ENCODE assay signal across 22 cellular contexts in the genomic region with DNA sequence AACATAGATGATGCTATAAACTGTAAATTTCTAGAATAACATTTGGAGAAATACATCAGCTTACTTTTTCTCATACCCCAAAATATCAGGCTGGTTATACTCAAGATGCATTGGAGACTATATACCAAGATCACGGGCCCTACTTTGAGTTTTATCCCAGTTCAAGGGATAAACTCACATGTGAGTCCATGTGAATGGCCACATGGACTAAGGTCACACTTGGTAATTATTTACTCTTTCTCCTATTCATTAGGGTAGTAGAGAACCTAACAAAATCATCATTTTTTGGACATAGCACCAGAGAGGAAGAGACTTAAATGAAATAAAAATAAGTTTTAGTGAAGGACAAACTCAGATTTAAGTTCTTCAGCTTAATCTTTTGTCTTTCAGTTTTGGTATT.
A peak's percentile ranks its signal among the peaks of the same experiment; 100 is the strongest.
DNase-seq lines count a peak whose midpoint lies in the region; ATAC-seq, FAIRE-seq and TF ChIP-seq lines count a peak whose summit lies in the region.
"Had no signal": no experiment of that assay in that cellular context is flagged by ENCODE, and none has a peak within 500 bp of the region (broad histone marks: within the 10 kb centered on the region; RNA-seq: fewer than 3 reads in every experiment).

No MANE protein-coding gene starts in this region.

- H3K4me3 ChIP-seq in HepG2 (replicated peaks in 1 of 3; ENCODE audit: insufficient read depth in 1 of 3, low read depth in 2 of 3, low read length in 3 of 3), result no peak overlapping the region
- H3K4me3 ChIP-seq: BLaER1 had no signal

- no peaks in the 10 kb centered on the region for H4K20me1 ChIP-seq in HepG2 (ENCODE audit: insufficient read depth, low read length)
- H4K20me1 ChIP-seq: BLaER1 had no signal

- no peak for TF ChIP-seq RAD21 in HepG2 (CRISPR knock-in tag; IDR thresholded peaks at IDR 0.05)

- no peak overlapping the region for H3K4me3 Mint-ChIP-seq in memory B cell
- H3K4me3 Mint-ChIP-seq: CD14-positive monocyte; CD4-positive, alpha-beta memory T cell; CD4-positive, CD25-positive, alpha-beta regulatory T cell; CD8-positive, alpha-beta memory T cell had no signal

- peak overlapping the region; percentile 63 for H3K27ac Mint-ChIP-seq in memory B cell
- H3K27ac Mint-ChIP-seq: CD14-positive monocyte; CD4-positive, alpha-beta memory T cell; CD4-positive, CD25-positive, alpha-beta regulatory T cell had no signal

- FAIRE-seq in GM12892 (lab: Jason Lieb, UNC), result peak; percentile 9
- FAIRE-seq in HepG2 (lab: Jason Lieb, UNC), result no peak
- FAIRE-seq: G401.6, GM12891, GM19239 had no signal

- POLR2A ChIA-PET in HepG2 (lab: Yijun Ruan, JAX), result no interaction called here

- intact Hi-C loops in HepG2 (cut with micrococcal nuclease; ENCODE audit: unreplicated experiment), result no loop called here

- no peak overlapping the region for H3K27ac ChIP-seq in HepG2 (ENCODE audit: extremely low read length, insufficient read depth, low read length)
- H3K27ac ChIP-seq: BLaER1 had no signal

- H3K9me3 Mint-ChIP-seq in memory B cell, result peaks cover 2% of the 10 kb centered on the region
- H3K9me3 Mint-ChIP-seq: CD8-positive, alpha-beta memory T cell had no signal

- ATAC-seq in HepG2 (no peak), memory B cell (ENCODE audit: low read depth) (no peak), GM21786 (IDR thresholded peaks at IDR 0.05; ENCODE audit: unreplicated experiment) (no peak)

- no peaks in the 10 kb centered on the region for H3K79me2 ChIP-seq in HepG2 (ENCODE audit: insufficient read depth, low read length)

- H3K36me3 Mint-ChIP-seq in memory B cell, result peaks cover 25% of the 10 kb centered on the region

- no peaks in the 10 kb centered on the region for H3K27me3 Mint-ChIP-seq in memory B cell
- H3K27me3 Mint-ChIP-seq: CD4-positive, alpha-beta memory T cell; CD4-positive, CD25-positive, alpha-beta regulatory T cell; CD8-positive, alpha-beta memory T cell had no signal

- no peaks in the 10 kb centered on the region for H3K4me1 ChIP-seq in HepG2 (ENCODE audit: insufficient read depth, low read length)
- H3K4me1 ChIP-seq: BE2C, BLaER1 had no signal

- H3K9ac ChIP-seq in HepG2 (ENCODE audit: insufficient read depth, low read depth, low read length), result no peak overlapping the region
- H3K9ac ChIP-seq: BLaER1 had no signal

- no peaks in the 10 kb centered on the region for H3K9me3 ChIP-seq in HepG2 (ENCODE audit: low read length)
- H3K9me3 ChIP-seq: BE2C, BLaER1 had no signal

- peaks cover 2 to 15% of the 10 kb centered on the region in 2 experiments; a peak in 4 of 5 replicates for H3K36me3 ChIP-seq in HepG2 (replicated peaks in 1 of 2; ENCODE audit: control insufficient read depth in 1 of 2, insufficient read depth in 2 of 2, low read length in 2 of 2)

- CTCF ChIA-PET in HepG2 (lab: Yijun Ruan, JAX; ENCODE audit: low intra/inter-chr PET ratio, low total read pairs), result no interaction called here

- no peak overlapping the region for H2AFZ ChIP-seq in HepG2 (ENCODE audit: low read length)

- 84% methylated on average over 1 of the region's 1 CpG for WGBS in HepG2 (ENCODE audit: low lambda C conversion rate)

- H3K4me1 Mint-ChIP-seq in memory B cell, result no peaks in the 10 kb centered on the region
- H3K4me1 Mint-ChIP-seq: CD14-positive monocyte; CD4-positive, alpha-beta memory T cell; CD4-positive, CD25-positive, alpha-beta regulatory T cell; CD8-positive, alpha-beta memory T cell had no signal

- TF ChIP-seq EP300 in HepG2 (IDR thresholded peaks at IDR 0.05; ENCODE audit: low read depth in 2 of 2, low read length in 2 of 2) (no peak), HepG2 (CRISPR knock-in tag; IDR thresholded peaks at IDR 0.05; ENCODE audit: borderline replicate concordance) (no peak)

- no peak for DNase-seq in GM12892 (ENCODE audit: insufficient read length)
- DNase-seq in HepG2 (ENCODE audit: low spot score), result no peak
- DNase-seq in memory B cell (ENCODE audit: low spot score in 2 of 2), result no peak
- no peak for DNase-seq in DMS114 treated with DMSO at 0.1 percent for 48 hours (lab: John Stamatoyannopoulos, UW; ENCODE audit: unreplicated experiment)
- DNase-seq in Ammon's horn (ENCODE audit: low spot score), result no peak
- DNase-seq: 8988T; AML-193; BE2C; C1 segment of cervical spinal cord; CD4-positive, alpha-beta memory T cell; CD4-positive, CD25-positive, alpha-beta regulatory T cell; CD8-positive, alpha-beta memory T cell; COR-L47; DMS 273 treated with DMSO at 0.1 percent for 48 hours; DMS79 treated with DMSO at 0.1 percent for 48 hours; GF-D8 had no signal

- H3K27me3 ChIP-seq in HepG2 (ENCODE audit: control insufficient read depth in 1 of 2, insufficient read depth in 2 of 2, low read length in 2 of 2), result no peaks in the 10 kb centered on the region
- H3K27me3 ChIP-seq: BE2C, BLaER1 had no signal

- BruUV-seq in HepG2 (replicated peaks; lab: Mats Ljungman, UMichigan), result no TSS peak

- no peak overlapping the region for H3K4me2 ChIP-seq in HepG2 (ENCODE audit: low read depth, low read length)
- H3K4me2 ChIP-seq: BLaER1 had no signal

- in situ Hi-C loops in HepG2 (cut with HindIII; ENCODE audit: extremely low pct_ligation_motif_present, low pct_unique_long_range_greater_than_20kb), result no loop called here

- TF ChIP-seq POLR2A in GM12892 (IDR thresholded peaks at IDR 0.05; ENCODE audit: low read depth, low read length) (no peak), HepG2 (IDR thresholded peaks at IDR 0.05; ENCODE audit: insufficient read depth in 1 of 2, low read depth in 2 of 2, low read length in 2 of 2) (no peak)

- no peak for TF ChIP-seq CTCF in HepG2 (CRISPR knock-in tag; IDR thresholded peaks at IDR 0.05)

TF ChIP-seq in HepG2, 621 proteins besides CTCF, POLR2A, EP300 and RAD21:
- TF ChIP-seq NFATC3 (CRISPR knock-in tag; IDR thresholded peaks at IDR 0.05) (no peak), ARNT (IDR thresholded peaks at IDR 0.05) (no peak), GLI4 (CRISPR knock-in tag; IDR thresholded peaks at IDR 0.05; ENCODE audit: borderline replicate concordance) (no peak), ARNTL (CRISPR knock-in tag; IDR thresholded peaks at IDR 0.05) (peak; percentile 29; the same call in 1 of the 2 replicates), MXD4 (CRISPR knock-in tag; IDR thresholded peaks at IDR 0.05) (no peak), ZKSCAN5 (CRISPR knock-in tag; IDR thresholded peaks at IDR 0.05) (no peak)
